ENCODE assay signal across 8 cellular contexts in the genomic region with DNA sequence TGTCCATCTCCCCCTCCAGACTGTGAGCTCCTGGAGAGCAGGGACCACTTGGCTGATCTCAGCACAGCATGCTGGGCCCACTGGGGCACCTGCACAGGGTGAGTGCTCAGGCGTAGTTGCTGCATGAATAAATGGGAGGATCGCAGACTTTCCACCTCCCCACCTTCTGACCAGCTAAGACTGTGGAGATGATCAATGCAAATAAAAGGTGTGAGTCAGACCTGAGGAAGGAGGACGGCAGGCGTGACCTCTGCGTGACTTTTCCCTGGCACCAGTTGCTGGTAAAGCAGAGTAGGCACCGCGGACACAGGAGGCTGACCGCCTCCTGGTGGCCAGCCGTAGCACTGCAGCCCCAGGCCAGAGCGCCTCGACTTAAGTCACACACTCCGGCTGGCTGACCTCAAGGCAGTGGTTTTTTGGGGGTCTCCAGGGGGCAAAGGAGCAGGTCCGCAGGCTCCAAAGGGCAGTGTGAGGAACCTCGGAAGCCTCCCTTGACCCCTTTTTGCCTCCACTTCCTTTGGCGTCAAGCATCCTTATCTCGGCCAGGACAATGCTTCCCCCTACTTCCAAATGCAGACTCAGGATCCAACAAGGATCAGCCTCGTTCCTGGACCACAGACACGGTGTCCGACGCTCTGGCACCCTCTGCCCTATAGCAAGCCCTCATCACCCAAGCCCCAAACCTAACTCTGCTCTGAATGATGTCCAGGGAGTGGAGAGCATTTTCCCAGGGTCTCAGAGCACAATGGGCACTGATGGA. TPM values are rescaled to one million over a fixed set of nuclear protein-coding genes. Genes with fewer than 3 reads are reported as not detected.
A peak's percentile ranks its signal among the peaks of the same experiment; 100 is the strongest.
DNase-seq lines count a peak whose midpoint lies in the region; ATAC-seq and TF ChIP-seq lines count a peak whose summit lies in the region.

No MANE protein-coding gene starts in this region.

- DNase-seq in AG20443 (ENCODE audit: low spot score) (peak; percentile 85), GM20000 (ENCODE audit: low spot score) (peak; percentile 76), NCI-H1694 treated with DMSO at 0.1 percent for 48 hours (lab: John Stamatoyannopoulos, UW) (peak; percentile 8), dermis microvascular lymphatic vessel endothelial cell (ENCODE audit: low read depth in 2 of 2) (peak; percentile 36 to 80), medulla oblongata (ENCODE audit: extremely low spot score) (peak; percentile 62)
- DNase-seq in activated CD4-positive, alpha-beta T cell treated with anti-CD3 and anti-CD28 coated beads for 48 hours: peak; percentile 82
- DNase-seq in stimulated activated CD8-positive, alpha-beta memory T cell treated with anti-CD3 and anti-CD28 coated beads, Interleukin-2, amount 100 ng/mL, for 1 hour (ENCODE audit: low read depth in 2 of 2): peak; percentile 24 to 30

- peak; percentile 99 for TF ChIP-seq CTCF in GM20000 (IDR thresholded peaks at IDR 0.05; ENCODE audit: extremely low read depth, missing control alignments)

- ATAC-seq in HG03469 (IDR thresholded peaks at IDR 0.05; ENCODE audit: unreplicated experiment): no peak

RNA-seq across cellular contexts. Expression of a gene that starts 12.7 kb away (rescaled TPM):
- total RNA-seq in dermis microvascular lymphatic vessel endothelial cell: 13.6 and 14.9 TPM in 2 replicates

Comparison
In these comparisons a context has a peak if more than half of its experiments do, and no peak if none do; other contexts are left out.
1. DNase-seq: peak in every context shown above with its lines; median percentile 85 in AG20443; 82 in activated CD4-positive, alpha-beta T cell treated with anti-CD3 and anti-CD28 coated beads for 48 hours; 76 in GM20000; 62 in medulla oblongata; 58 in dermis microvascular lymphatic vessel endothelial cell; 27 in stimulated activated CD8-positive, alpha-beta memory T cell treated with anti-CD3 and anti-CD28 coated beads, Interleukin-2, amount 100 ng/mL, for 1 hour; 8 in NCI-H1694 treated with DMSO at 0.1 percent for 48 hours.